Comparison of ENCODE assay signal across 8 cellular contexts in the genomic region with DNA sequence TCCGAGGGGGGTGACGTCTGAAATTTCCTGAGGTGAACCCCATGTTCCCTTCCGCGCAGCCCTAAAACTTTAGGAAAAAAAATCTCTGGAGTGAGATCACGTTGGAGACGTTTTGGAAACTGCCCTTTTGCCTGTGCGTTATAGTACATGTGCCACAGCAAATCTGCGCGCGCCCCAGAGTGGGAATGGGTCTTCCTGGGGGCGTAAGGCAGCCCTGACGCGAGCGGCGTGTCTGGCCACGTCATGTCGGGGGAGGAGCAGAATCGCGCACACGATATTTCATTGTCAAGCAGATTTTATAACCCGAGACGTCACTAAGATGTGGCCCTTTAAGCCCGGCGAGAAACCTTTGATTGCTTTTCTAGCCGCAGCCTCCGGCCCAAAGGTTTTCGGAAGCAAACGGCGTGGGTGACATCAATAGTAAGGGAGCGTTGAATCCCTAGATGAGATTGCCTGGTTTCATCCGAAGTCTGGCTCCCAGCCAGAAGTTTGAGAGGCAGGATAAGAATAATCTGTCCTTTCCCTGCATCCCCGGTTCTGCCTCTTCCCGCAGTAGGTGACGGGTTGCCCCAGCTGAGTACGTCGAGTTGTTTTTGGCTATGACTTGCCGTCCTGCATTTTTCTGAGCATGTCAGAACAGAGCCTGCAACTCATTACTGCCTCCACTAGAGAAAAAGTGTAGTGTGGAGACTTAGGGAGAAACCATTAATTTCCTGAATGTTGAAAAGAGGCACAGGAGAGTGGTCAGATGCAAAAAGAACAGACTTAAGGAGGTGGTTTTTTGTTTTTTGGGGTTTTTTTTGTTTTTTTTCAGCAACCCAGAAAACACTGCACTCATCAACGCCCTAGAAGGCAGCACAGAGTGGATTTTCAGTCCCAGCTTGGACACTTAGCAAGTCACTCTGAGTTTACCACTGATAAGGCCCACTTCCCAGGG. TPM values are rescaled to one million over a fixed set of nuclear protein-coding genes. Genes with fewer than 3 reads are reported as not detected.
DNase-seq lines count a peak whose midpoint lies in the region; ATAC-seq and TF ChIP-seq lines count a peak whose summit lies in the region.

No MANE protein-coding gene starts in this region.

- peak; percentile 65 for TF ChIP-seq POLR2A in right lobe of liver (IDR thresholded peaks at IDR 0.05)

- peak in 2 of 4 donors; percentile 11 to 38 for TF ChIP-seq CTCF in right lobe of liver (IDR thresholded peaks at IDR 0.05)

- intact Hi-C loops in dendritic cell treated with granulocyte-macrophage colony-stimulating factor and Interleukin-4, amounts not matched to agents 40 ng/mL and 50 ng/mL, for 4 days (cut with micrococcal nuclease): loop anchor here (1.0 to 2.0 kb wide), 3 partner anchors 37 to 379 kb away; partner anchors contain the start of genes ADAM15, CKS1B and UBE2Q1
- intact Hi-C loops in right lobe of liver (cut with DNase I): no loop called here

- H3K36me3 Mint-ChIP-seq in dendritic cell treated with granulocyte-macrophage colony-stimulating factor and Interleukin-4, amounts not matched to agents 40 ng/mL and 50 ng/mL, for 4 days (ENCODE audit: low read depth): peaks cover 13% of the 10 kb centered on the region

- H3K4me3 ChIP-seq in right lobe of liver: peak overlapping the region; percentile 60 to 76 (median 68)

- WGBS in right lobe of liver (ENCODE audit: insufficient coverage, low coverage, low lambda C conversion rate, missing lambda C conversion rate): 1% methylated on average over 34 of the region's 38 CpGs

- H3K27me3 ChIP-seq in right lobe of liver: no peaks in the 10 kb centered on the region

- ATAC-seq in HG03457 (IDR thresholded peaks at IDR 0.05; ENCODE audit: unreplicated experiment) (peak; percentile 35), right lobe of liver (peak; percentile 77 to 84 (median 80))

- DNase-seq in C1 segment of cervical spinal cord (lab: John Stamatoyannopoulos, UW) (peak; percentile 82 to 100 (median 97)), GM19240 (ENCODE audit: insufficient read length, low spot score) (peak; percentile 61), NCI-H524 (lab: John Stamatoyannopoulos, UW) (peak; percentile 90 to 91), right lobe of liver (peak; percentile 92 to 95 (median 92))
- peak; percentile 89 to 91 for DNase-seq in activated CD4-positive, alpha-beta T cell treated with anti-CD3 and anti-CD28 coated beads for 4 hours
- peak; percentile 91 for DNase-seq in stimulated activated CD4-positive, alpha-beta T cell treated with anti-CD3 and anti-CD28 coated beads, Interleukin-4, amount 100 ng/mL, for 24 hours

- peak overlapping the region; percentile 99 to 100 (median 99) for H3K27ac ChIP-seq in right lobe of liver

- H3K4me3 Mint-ChIP-seq in dendritic cell treated with granulocyte-macrophage colony-stimulating factor and Interleukin-4, amounts not matched to agents 40 ng/mL and 50 ng/mL, for 4 days: peak overlapping the region; percentile 79

- no peaks in the 10 kb centered on the region for H3K9me3 Mint-ChIP-seq in dendritic cell treated with granulocyte-macrophage colony-stimulating factor and Interleukin-4, amounts not matched to agents 40 ng/mL and 50 ng/mL, for 4 days

- peaks cover 0 to 28% (median 8%) of the 10 kb centered on the region in 4 donors for H3K4me1 ChIP-seq in right lobe of liver

- peak overlapping the region; percentile 88 for H3K27ac Mint-ChIP-seq in dendritic cell treated with granulocyte-macrophage colony-stimulating factor and Interleukin-4, amounts not matched to agents 40 ng/mL and 50 ng/mL, for 4 days

- H3K36me3 ChIP-seq in right lobe of liver: no peaks in the 10 kb centered on the region

- no peaks in the 10 kb centered on the region for H3K9me3 ChIP-seq in right lobe of liver

- peaks cover 56% of the 10 kb centered on the region for H3K4me1 Mint-ChIP-seq in dendritic cell treated with granulocyte-macrophage colony-stimulating factor and Interleukin-4, amounts not matched to agents 40 ng/mL and 50 ng/mL, for 4 days (ENCODE audit: low read depth)

- no peaks in the 10 kb centered on the region for H3K27me3 Mint-ChIP-seq in dendritic cell treated with granulocyte-macrophage colony-stimulating factor and Interleukin-4, amounts not matched to agents 40 ng/mL and 50 ng/mL, for 4 days

RNA-seq across cellular contexts. Expression of gene PMVK, which starts 0.8 kb away (rescaled TPM):
- 10 to 100 TPM; 16.9 to 34.5 (median 29.2) TPM for total RNA-seq in right lobe of liver

RNA-seq across cellular contexts. Expression of gene PBXIP1, which starts 18.6 kb away (rescaled TPM):
- total RNA-seq in right lobe of liver: 10 to 100 TPM; 16.7 to 25.9 (median 19.1) TPM

RNA-seq across cellular contexts. Expression of gene PYGO2, which starts 24.3 kb away (rescaled TPM):
- total RNA-seq in right lobe of liver: 10 to 100 TPM in 4 of 6 experiments, 1 to 10 TPM in 2; 9.1 to 13.5 (median 10.9) TPM

RNA-seq across cellular contexts. Expression of gene SHC1, which starts 33.2 kb away (rescaled TPM):
- 100 to 1,000 TPM in 1 of 6 experiments, 10 to 100 TPM in 5; 44.6 to 108 (median 75.3) TPM for total RNA-seq in right lobe of liver

RNA-seq across cellular contexts. Expression of gene CKS1B, which starts 37.2 kb away (rescaled TPM):
- total RNA-seq in right lobe of liver: 10 to 100 TPM; 14.9 to 51.7 (median 23.1) TPM

Comparison
In these comparisons a context has a peak if more than half of its experiments do, and no peak if none do; other contexts are left out.
1. Peak in every context shown above with its lines: DNase-seq, ATAC-seq, H3K4me3 ChIP-seq and H3K27ac ChIP-seq.